ENCODE assay signal across 17 cellular contexts in genomic region chr20:46004187-46004586, GRCh38. TPM values are rescaled to one million over a fixed set of nuclear protein-coding genes. Genes with fewer than 3 reads are reported as not detected.
DNase-seq lines count a peak whose midpoint lies in the region; ATAC-seq and TF ChIP-seq lines count a peak whose summit lies in the region.
"Had no signal": no experiment of that assay in that cellular context is flagged by ENCODE, and none has a peak within 500 bp of the region (broad histone marks: within the 10 kb centered on the region; RNA-seq: fewer than 3 reads in every experiment).

No MANE protein-coding gene starts in this region.

- H3K36me3 Mint-ChIP-seq in stimulated activated naive CD8-positive, alpha-beta T cell treated with anti-CD3 and anti-CD28 coated beads, Interleukin-15, Interleukin-2, amounts not matched to agents 100 ng/mL and 50 ng/mL, for 24 hours (ENCODE audit: low read depth) = no peaks in the 10 kb centered on the region
- H3K36me3 Mint-ChIP-seq in WTC11 = no peaks in the 10 kb centered on the region

- H3K9me3 Mint-ChIP-seq in stimulated activated naive CD8-positive, alpha-beta T cell treated with anti-CD3 and anti-CD28 coated beads, Interleukin-15, Interleukin-2, amounts not matched to agents 100 ng/mL and 50 ng/mL, for 24 hours = no peaks in the 10 kb centered on the region
- no peaks in the 10 kb centered on the region for H3K9me3 Mint-ChIP-seq in WTC11
- H3K9me3 Mint-ChIP-seq: HFFc6 had no signal

- peaks cover 15% of the 10 kb centered on the region for H3K27me3 Mint-ChIP-seq in stimulated activated naive CD8-positive, alpha-beta T cell treated with anti-CD3 and anti-CD28 coated beads, Interleukin-15, Interleukin-2, amounts not matched to agents 100 ng/mL and 50 ng/mL, for 24 hours
- H3K27me3 Mint-ChIP-seq in WTC11 (ENCODE audit: low read depth) = no peaks in the 10 kb centered on the region

- POLR2A ChIA-PET in WTC11 (lab: Charles Lee) = no interaction called here

- peaks cover 80% of the 10 kb centered on the region for H3K4me1 Mint-ChIP-seq in stimulated activated naive CD8-positive, alpha-beta T cell treated with anti-CD3 and anti-CD28 coated beads, Interleukin-15, Interleukin-2, amounts not matched to agents 100 ng/mL and 50 ng/mL, for 24 hours (ENCODE audit: low read depth)
- peaks cover 81% of the 10 kb centered on the region for H3K4me1 Mint-ChIP-seq in WTC11

- H3K4me3 Mint-ChIP-seq in stimulated activated naive CD8-positive, alpha-beta T cell treated with anti-CD3 and anti-CD28 coated beads, Interleukin-15, Interleukin-2, amounts not matched to agents 100 ng/mL and 50 ng/mL, for 24 hours = no peak overlapping the region
- H3K4me3 Mint-ChIP-seq in WTC11 = no peak overlapping the region
- H3K4me3 Mint-ChIP-seq: HFFc6 had no signal

- ATAC-seq in stimulated activated naive CD8-positive, alpha-beta T cell treated with anti-CD3 and anti-CD28 coated beads, Interleukin-15, Interleukin-2, amounts not matched to agents 100 U/mL and 50 U/mL, for 24 hours = no peak
- ATAC-seq in WTC11 = no peak

- no peak for DNase-seq in stimulated activated naive CD8-positive, alpha-beta T cell treated with anti-CD3 and anti-CD28 coated beads, Interleukin-15, Interleukin-2, amounts not matched to agents 100 U/mL and 50 U/mL, for 24 hours
- DNase-seq in WTC11 (ENCODE audit: low spot score) (no peak), medulla oblongata (ENCODE audit: extremely low spot score) (peak; percentile 46), AG08396 (ENCODE audit: low spot score) (no peak), DMS 273 treated with DMSO at 0.1 percent for 48 hours (lab: John Stamatoyannopoulos, UW) (no peak), OCI-M2 (lab: John Stamatoyannopoulos, UW; ENCODE audit: unreplicated experiment) (no peak), superior temporal gyrus (ENCODE audit: extremely low spot score) (no peak)
- DNase-seq: activated CD4-positive, alpha-beta T cell treated with anti-CD3 and anti-CD28 coated beads, Interleukin-2, amount 50 U/mL, for 48 hours; activated gamma-delta T cell; dorsolateral prefrontal cortex; HFFc6; occipital lobe; SHP77 treated with DMSO at 0.1 percent for 48 hours; T1000 had no signal

- CTCF ChIA-PET in WTC11 (lab: Charles Lee) = interaction anchor here (0.8 to 11.0 kb wide), 5 partner anchors 8 to 180 kb away, joined by 3 to 114 read pairs (median 4); no protein-coding TSS in a partner anchor

- H3K27ac Mint-ChIP-seq in stimulated activated naive CD8-positive, alpha-beta T cell treated with anti-CD3 and anti-CD28 coated beads, Interleukin-15, Interleukin-2, amounts not matched to agents 100 ng/mL and 50 ng/mL, for 24 hours = peak overlapping the region; percentile 36
- H3K27ac Mint-ChIP-seq in WTC11 = peak overlapping the region; percentile 89
- H3K27ac Mint-ChIP-seq: HFFc6 had no signal

- TF ChIP-seq CTCF in WTC11 (IDR thresholded peaks at IDR 0.05) = no peak

TF ChIP-seq in WTC11, 78 proteins besides CTCF, POLR2A, EP300 and RAD21:
- TF ChIP-seq ATF1 (CRISPR knock-in tag; IDR thresholded peaks at IDR 0.05) (no peak), ZMAT4 (CRISPR knock-in tag; IDR thresholded peaks at IDR 0.05) (no peak), CREM (CRISPR knock-in tag; IDR thresholded peaks at IDR 0.05) (no peak), AR (CRISPR knock-in tag; IDR thresholded peaks at IDR 0.05) (no peak), GABPB1 (CRISPR knock-in tag; IDR thresholded peaks at IDR 0.05) (no peak), TCF7 (CRISPR knock-in tag; IDR thresholded peaks at IDR 0.05; ENCODE audit: low read depth) (no peak), FOXP4 (CRISPR knock-in tag; IDR thresholded peaks at IDR 0.05) (no peak), ZNF232 (CRISPR knock-in tag; IDR thresholded peaks at IDR 0.05) (no peak), MXD4 (CRISPR knock-in tag; IDR thresholded peaks at IDR 0.05; ENCODE audit: borderline replicate concordance) (no peak), CREB1 (CRISPR knock-in tag; IDR thresholded peaks at IDR 0.05) (no peak), PRRX2 (CRISPR knock-in tag; IDR thresholded peaks at IDR 0.05) (no peak), FOXP1 (CRISPR knock-in tag; IDR thresholded peaks at IDR 0.05; ENCODE audit: borderline replicate concordance) (no peak), MLX (CRISPR knock-in tag; IDR thresholded peaks at IDR 0.05) (no peak), TEAD1 (CRISPR knock-in tag; IDR thresholded peaks at IDR 0.05) (no peak), TEAD4 (CRISPR knock-in tag; IDR thresholded peaks at IDR 0.05) (no peak), ETV6 (CRISPR knock-in tag; IDR thresholded peaks at IDR 0.05) (no peak), USF1 (CRISPR knock-in tag; IDR thresholded peaks at IDR 0.05) (no peak), ZNF138 (CRISPR knock-in tag; conservative IDR thresholded peaks at IDR 0.05) (no peak)

RNA-seq across cellular contexts. Expression of gene MMP9, which starts 4.5 kb away (rescaled TPM):
- total RNA-seq in WTC11 (2021) = 5.8 to 7.1 TPM (median 5.8 TPM) in 3 replicates
- total RNA-seq: HFFc6, occipital lobe had no signal

RNA-seq across cellular contexts. Expression of gene SLC12A5, which starts 24.8 kb away (rescaled TPM):
- total RNA-seq in WTC11 (2021) = 6.6 to 8.5 TPM (median 7.2 TPM) in 3 replicates
- total RNA-seq: body of pancreas, skeletal muscle tissue had no signal

RNA-seq across cellular contexts. Expression of gene ZNF335, which starts 32.2 kb away (rescaled TPM):
- total RNA-seq in WTC11 (2021) = 16.3 to 20.0 TPM (median 16.4 TPM) in 3 replicates
